ENCODE assay signal across 24 cellular contexts in the genomic region with DNA sequence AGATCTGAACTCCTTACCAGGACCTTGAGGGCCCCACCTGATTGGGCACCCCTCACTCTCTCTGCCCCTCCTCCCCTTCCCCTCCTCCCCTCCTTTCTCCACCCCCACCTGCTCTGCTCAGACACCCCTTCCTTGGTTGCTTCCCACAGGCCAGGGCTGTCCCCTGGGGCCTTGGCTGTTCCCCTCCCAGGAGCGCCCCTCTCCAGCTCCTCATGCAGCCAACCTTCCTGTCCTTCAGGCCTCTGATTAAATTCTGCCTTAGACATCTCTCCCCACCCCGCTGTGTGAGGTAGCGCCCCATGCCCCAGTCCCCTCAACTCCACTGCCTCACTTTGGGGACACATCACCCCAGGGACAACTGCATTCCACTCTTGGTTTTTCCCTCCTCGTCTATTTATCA. TPM values are rescaled to one million over a fixed set of nuclear protein-coding genes. Genes with fewer than 3 reads are reported as not detected.
DNase-seq lines count a peak whose midpoint lies in the region; ATAC-seq and TF ChIP-seq lines count a peak whose summit lies in the region.
"Had no signal": no experiment of that assay in that cellular context is flagged by ENCODE, and none has a peak within 500 bp of the region (broad histone marks: within the 10 kb centered on the region; RNA-seq: fewer than 3 reads in every experiment).

No MANE protein-coding gene starts in this region.

- H3K4me1 ChIP-seq in HCT116 (ENCODE audit: control insufficient read depth in 1 of 2, insufficient read depth in 2 of 2, low read length in 2 of 2) (peaks cover 11 to 41% of the 10 kb centered on the region in 2 experiments), stomach smooth muscle (ENCODE audit: control insufficient read depth, insufficient read depth, low read length) (peaks cover 55% of the 10 kb centered on the region)

- no peak overlapping the region for H3K27ac ChIP-seq in HCT116 (ENCODE audit: low read depth, low read length)
- peak overlapping the region; percentile 72 for H3K27ac ChIP-seq in cingulate gyrus (ENCODE audit: low read depth, low read length)
- H3K27ac ChIP-seq in layer of hippocampus (ENCODE audit: low read depth, low read length): peak overlapping the region; percentile 64
- H3K27ac ChIP-seq in stomach smooth muscle (ENCODE audit: low read length): peak overlapping the region; percentile 60

- DNase-seq in HCT116 (ENCODE audit: low read depth, low spot score) (no peak), DMS114 treated with DMSO at 0.1 percent for 48 hours (lab: John Stamatoyannopoulos, UW; ENCODE audit: unreplicated experiment) (no peak), GM19240 (ENCODE audit: insufficient read length, low spot score) (no peak)
- DNase-seq in activated naive CD4-positive, alpha-beta T cell treated with Interleukin-2 at 50 U/mL for 16 hours: no peak
- DNase-seq in stimulated activated CD4-positive, alpha-beta T cell treated with anti-CD3 and anti-CD28 coated beads, Interleukin-1b, Interleukin-23, amount 100 ng/mL, for 48 hours: no peak
- DNase-seq: activated CD4-positive, alpha-beta T cell treated with anti-CD3 and anti-CD28 coated beads for 1 hour; activated CD8-positive, alpha-beta memory T cell treated with anti-CD3 and anti-CD28 coated beads for 24 hours; activated naive CD8-positive, alpha-beta T cell treated with anti-CD3 and anti-CD28 coated beads for 36 hours; C1 segment of cervical spinal cord; Calu3; Kasumi-1; kidney glomerular epithelial cell; mesendoderm; naive thymus-derived CD4-positive, alpha-beta T cell; NCI-H1092 treated with DMSO at 0.1 percent for 48 hours; NCI-H2081 treated with DMSO at 0.1 percent for 48 hours; NCI-H510A; stimulated activated CD4-positive, alpha-beta T cell treated with anti-CD3 and anti-CD28 coated beads, Interleukin-4, amount 100 ng/mL, for 1 hour had no signal

- H3K79me2 ChIP-seq in HCT116 (ENCODE audit: insufficient read depth, low read length): no peaks in the 10 kb centered on the region

- POLR2A ChIA-PET in HCT116 (lab: Charles Lee): no interaction called here

- no peak overlapping the region for H2AFZ ChIP-seq in HCT116 (ENCODE audit: low read depth, low read length, poor library complexity, severe bottlenecking)

- RAD21 ChIA-PET in HCT116 (lab: Charles Lee; ENCODE audit: low non-redundant PET in 1 of 2, low total read pairs in 2 of 2, uncharacterized antibody in 2 of 2, unreplicated experiment in 2 of 2): no interaction called here

- no peak for TF ChIP-seq POLR2A in HCT116 (IDR thresholded peaks at IDR 0.05; ENCODE audit: borderline replicate concordance, extremely low read depth, insufficient read depth, insufficient read length)

- CTCF ChIA-PET in HCT116 (lab: Charles Lee): interaction anchor here (2.0 to 2.6 kb wide), 2 partner anchors 72 to 195 kb away, joined by 5 to 15 read pairs; no protein-coding TSS in a partner anchor

- no peaks in the 10 kb centered on the region for H3K36me3 ChIP-seq in HCT116 (ENCODE audit: control insufficient read depth in 1 of 2, insufficient read depth in 2 of 2, low read length in 2 of 2)
- H3K36me3 ChIP-seq in stomach smooth muscle (ENCODE audit: control insufficient read depth in 2 of 2, insufficient read depth in 2 of 2, low read length in 2 of 2): peaks cover 5 to 6% of the 10 kb centered on the region in 2 donors

- ATAC-seq in HCT116: no peak
- ATAC-seq: naive thymus-derived CD4-positive, alpha-beta T cell had no signal

- H4K20me1 ChIP-seq in HCT116 (ENCODE audit: insufficient read depth): no peaks in the 10 kb centered on the region

- no TSS peak for BruUV-seq in HCT116 (replicated peaks; lab: Mats Ljungman, UMichigan)

- peak overlapping the region; percentile 82; the same call in 1 of the 2 replicates for H3K4me2 ChIP-seq in HCT116 (ENCODE audit: low read length)
- H3K4me2 ChIP-seq: A549, smooth muscle cell had no signal

- H3K9me3 ChIP-seq in HCT116 (ENCODE audit: control insufficient read depth in 1 of 2, insufficient read depth in 1 of 2, low read depth in 1 of 2, low read length in 2 of 2) (no peaks in the 10 kb centered on the region), stomach smooth muscle (ENCODE audit: control insufficient read depth in 2 of 2, low read length in 2 of 2) (no peaks in the 10 kb centered on the region)
- H3K9me3 ChIP-seq: A549 had no signal

- H3K9ac ChIP-seq in HCT116 (ENCODE audit: low read length) (no peak overlapping the region; the same call in 1 of the 2 replicates), stomach smooth muscle (ENCODE audit: low read length in 2 of 2) (no peak overlapping the region)

- H3K9me2 ChIP-seq in HCT116 (ENCODE audit: insufficient read depth): no peaks in the 10 kb centered on the region

- intact Hi-C loops in HCT116 (cut with micrococcal nuclease): no loop called here

- TF ChIP-seq RAD21 in HCT116 (IDR thresholded peaks at IDR 0.05; ENCODE audit: low read depth): no peak

- H3K4me3 ChIP-seq in HCT116 (replicated peaks in 1 of 2; ENCODE audit: low read depth in 1 of 2, low read length in 2 of 2) (no peak overlapping the region), stomach smooth muscle (ENCODE audit: low read length in 2 of 2) (no peak overlapping the region)
- H3K4me3 ChIP-seq: A549, smooth muscle cell had no signal

- H3K27me3 ChIP-seq in HCT116 (ENCODE audit: insufficient read depth, low read length): no peaks in the 10 kb centered on the region
- H3K27me3 ChIP-seq in layer of hippocampus (ENCODE audit: control insufficient read depth, insufficient read depth, low read length): no peaks in the 10 kb centered on the region
- H3K27me3 ChIP-seq in stomach smooth muscle (ENCODE audit: control insufficient read depth in 1 of 2, insufficient read depth in 2 of 2, low read length in 2 of 2): no peaks in the 10 kb centered on the region

- no peak for TF ChIP-seq CTCF in HCT116 (IDR thresholded peaks at IDR 0.05 in 2 of 3, conservative IDR thresholded peaks at IDR 0.05 in 1 of 3; ENCODE audit: borderline replicate concordance in 1 of 3, insufficient read depth in 1 of 3, low read depth in 2 of 3, low read length in 2 of 3)

TF ChIP-seq in HCT116, 20 proteins besides CTCF, POLR2A, EP300 and RAD21 (continues in another document):
- no peak for TF ChIP-seq EGR1 (IDR thresholded peaks at IDR 0.05; ENCODE audit: low read depth)
- no peak for TF ChIP-seq EZH2phosphoT487 (IDR thresholded peaks at IDR 0.05; ENCODE audit: borderline replicate concordance)
- TF ChIP-seq, protein P1, sequence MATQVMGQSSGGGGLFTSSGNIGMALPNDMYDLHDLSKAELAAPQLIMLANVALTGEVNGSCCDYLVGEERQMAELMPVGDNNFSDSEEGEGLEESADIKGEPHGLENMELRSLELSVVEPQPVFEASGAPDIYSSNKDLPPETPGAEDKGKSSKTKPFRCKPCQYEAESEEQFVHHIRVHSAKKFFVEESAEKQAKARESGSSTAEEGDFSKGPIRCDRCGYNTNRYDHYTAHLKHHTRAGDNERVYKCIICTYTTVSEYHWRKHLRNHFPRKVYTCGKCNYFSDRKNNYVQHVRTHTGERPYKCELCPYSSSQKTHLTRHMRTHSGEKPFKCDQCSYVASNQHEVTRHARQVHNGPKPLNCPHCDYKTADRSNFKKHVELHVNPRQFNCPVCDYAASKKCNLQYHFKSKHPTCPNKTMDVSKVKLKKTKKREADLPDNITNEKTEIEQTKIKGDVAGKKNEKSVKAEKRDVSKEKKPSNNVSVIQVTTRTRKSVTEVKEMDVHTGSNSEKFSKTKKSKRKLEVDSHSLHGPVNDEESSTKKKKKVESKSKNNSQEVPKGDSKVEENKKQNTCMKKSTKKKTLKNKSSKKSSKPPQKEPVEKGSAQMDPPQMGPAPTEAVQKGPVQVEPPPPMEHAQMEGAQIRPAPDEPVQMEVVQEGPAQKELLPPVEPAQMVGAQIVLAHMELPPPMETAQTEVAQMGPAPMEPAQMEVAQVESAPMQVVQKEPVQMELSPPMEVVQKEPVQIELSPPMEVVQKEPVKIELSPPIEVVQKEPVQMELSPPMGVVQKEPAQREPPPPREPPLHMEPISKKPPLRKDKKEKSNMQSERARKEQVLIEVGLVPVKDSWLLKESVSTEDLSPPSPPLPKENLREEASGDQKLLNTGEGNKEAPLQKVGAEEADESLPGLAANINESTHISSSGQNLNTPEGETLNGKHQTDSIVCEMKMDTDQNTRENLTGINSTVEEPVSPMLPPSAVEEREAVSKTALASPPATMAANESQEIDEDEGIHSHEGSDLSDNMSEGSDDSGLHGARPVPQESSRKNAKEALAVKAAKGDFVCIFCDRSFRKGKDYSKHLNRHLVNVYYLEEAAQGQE (IDR thresholded peaks at IDR 0.05; ENCODE audit: low read depth): no peak
- no peak for TF ChIP-seq TCF7L2 (IDR thresholded peaks at IDR 0.05; ENCODE audit: borderline replicate concordance, extremely low read depth, insufficient read depth, insufficient read length)
- TF ChIP-seq, protein P2, sequence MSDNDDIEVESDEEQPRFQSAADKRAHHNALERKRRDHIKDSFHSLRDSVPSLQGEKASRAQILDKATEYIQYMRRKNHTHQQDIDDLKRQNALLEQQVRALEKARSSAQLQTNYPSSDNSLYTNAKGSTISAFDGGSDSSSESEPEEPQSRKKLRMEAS (IDR thresholded peaks at IDR 0.05): no peak
- TF ChIP-seq, protein P3, sequence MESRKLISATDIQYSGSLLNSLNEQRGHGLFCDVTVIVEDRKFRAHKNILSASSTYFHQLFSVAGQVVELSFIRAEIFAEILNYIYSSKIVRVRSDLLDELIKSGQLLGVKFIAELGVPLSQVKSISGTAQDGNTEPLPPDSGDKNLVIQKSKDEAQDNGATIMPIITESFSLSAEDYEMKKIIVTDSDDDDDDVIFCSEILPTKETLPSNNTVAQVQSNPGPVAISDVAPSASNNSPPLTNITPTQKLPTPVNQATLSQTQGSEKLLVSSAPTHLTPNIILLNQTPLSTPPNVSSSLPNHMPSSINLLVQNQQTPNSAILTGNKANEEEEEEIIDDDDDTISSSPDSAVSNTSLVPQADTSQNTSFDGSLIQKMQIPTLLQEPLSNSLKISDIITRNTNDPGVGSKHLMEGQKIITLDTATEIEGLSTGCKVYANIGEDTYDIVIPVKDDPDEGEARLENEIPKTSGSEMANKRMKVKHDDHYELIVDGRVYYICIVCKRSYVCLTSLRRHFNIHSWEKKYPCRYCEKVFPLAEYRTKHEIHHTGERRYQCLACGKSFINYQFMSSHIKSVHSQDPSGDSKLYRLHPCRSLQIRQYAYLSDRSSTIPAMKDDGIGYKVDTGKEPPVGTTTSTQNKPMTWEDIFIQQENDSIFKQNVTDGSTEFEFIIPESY (IDR thresholded peaks at IDR 0.05; ENCODE audit: extremely low read depth, insufficient replicate concordance, low read length): no peak
- no peak for TF ChIP-seq ELF1 (IDR thresholded peaks at IDR 0.05; ENCODE audit: borderline replicate concordance, low read depth)
- no peak for TF ChIP-seq CEBPB (IDR thresholded peaks at IDR 0.05; ENCODE audit: low read depth)
- TF ChIP-seq SP1 (IDR thresholded peaks at IDR 0.05; ENCODE audit: low read depth): no peak
- TF ChIP-seq FOSL1 (IDR thresholded peaks at IDR 0.05; ENCODE audit: low read depth): no peak
- TF ChIP-seq EZH2 (IDR thresholded peaks at IDR 0.05): no peak
- TF ChIP-seq SIN3A (IDR thresholded peaks at IDR 0.05; ENCODE audit: low read depth): no peak
- no peak for TF ChIP-seq JUND (IDR thresholded peaks at IDR 0.05)

RNA-seq across cellular contexts. Expression of gene HTRA1, which starts 32.4 kb away (rescaled TPM):
- total RNA-seq in HCT116 (2021; ENCODE audit: unreplicated experiment): 0.39 TPM
- 0.06 and 0.14 TPM in 2 replicates for polyA plus RNA-seq in HCT116 (2012)
- total RNA-seq: activated naive CD8-positive, alpha-beta T cell treated with anti-CD3 and anti-CD28 coated beads for 36 hours had no signal
- polyA plus RNA-seq: naive thymus-derived CD4-positive, alpha-beta T cell had no signal

RNA-seq across cellular contexts. Expression of gene ARMS2, which starts 39.3 kb away (rescaled TPM):
- not detected for total RNA-seq in HCT116 (2021; ENCODE audit: unreplicated experiment)
- polyA plus RNA-seq in HCT116 (2012): not detected in 2 replicates
- total RNA-seq: activated naive CD8-positive, alpha-beta T cell treated with anti-CD3 and anti-CD28 coated beads for 36 hours; Calu3; frontal cortex; naive thymus-derived CD4-positive, alpha-beta T cell; smooth muscle cell had no signal
- polyA plus RNA-seq: A549; naive thymus-derived CD4-positive, alpha-beta T cell; smooth muscle cell had no signal
